Comparison of ENCODE assay signal across 25 cellular contexts in genomic region chr1:157181258-157181657, GRCh38. TPM values are rescaled to one million over a fixed set of nuclear protein-coding genes. Genes with fewer than 3 reads are reported as not detected.
DNase-seq lines count a peak whose midpoint lies in the region; ATAC-seq, FAIRE-seq and TF ChIP-seq lines count a peak whose summit lies in the region.
"Had no signal": no experiment of that assay in that cellular context is flagged by ENCODE, and none has a peak within 500 bp of the region (broad histone marks: within the 10 kb centered on the region; RNA-seq: fewer than 3 reads in every experiment).

No MANE protein-coding gene starts in this region.

- 0 out of 7 replicates have a peak, but pooled peaks cover 0 to 3% (median 0%) of the 10 kb centered on the region in 4 experiments for H3K27me3 ChIP-seq in H1 (replicated peaks in 1 of 4; ENCODE audit: control insufficient read depth in 3 of 4, extremely low read depth in 1 of 4, insufficient read depth in 3 of 4, low read length in 3 of 4)
- H3K27me3 ChIP-seq: Peyer's patch, SJSA1 had no signal

- H3K4me3 ChIP-seq in H1 (ENCODE audit: extremely low read depth in 1 of 4, insufficient read depth in 2 of 4, low read depth in 3 of 4, low read length in 4 of 4), result no peak overlapping the region
- H3K4me3 ChIP-seq in lower leg skin (ENCODE audit: low read depth, poor library complexity, severe bottlenecking), result no peak overlapping the region
- H3K4me3 ChIP-seq: heart left ventricle, Peyer's patch, SJSA1, tibial artery had no signal

- no peak overlapping the region for H4K8ac ChIP-seq in H1 (ENCODE audit: extremely low read depth, insufficient read depth, low read length)

- H4K20me1 ChIP-seq in H1 (replicated peaks in 1 of 2; ENCODE audit: control insufficient read depth in 1 of 2, insufficient read depth in 2 of 2, low read length in 2 of 2), result peaks cover 0 to 2% of the 10 kb centered on the region in 2 experiments

- H3K9me3 ChIP-seq in H1 (ENCODE audit: insufficient read depth in 2 of 2, low read depth in 1 of 2, low read length in 1 of 2), result no peaks in the 10 kb centered on the region
- H3K9me3 ChIP-seq: heart left ventricle, Peyer's patch, SJSA1, tibial artery had no signal

- H3K4ac ChIP-seq in H1 (replicated peaks; ENCODE audit: insufficient read length, low read depth, low read length), result no peak overlapping the region

- CTCF ChIA-PET in H1 (lab: Charles Lee; ENCODE audit: partially characterized antibody), result interaction anchor here (0.6 to 6.8 kb wide), 6 partner anchors 8 to 304 kb away, joined by 3 to 36 read pairs (median 4); no protein-coding TSS in a partner anchor

- no peak overlapping the region for H3K56ac ChIP-seq in H1 (replicated peaks; ENCODE audit: insufficient read length, low read depth, low read length)

- no peak overlapping the region for H2BK20ac ChIP-seq in H1 (ENCODE audit: low read length)

- peak overlapping the region; percentile 35; the same call in 1 of the 2 replicates for H2AFZ ChIP-seq in H1 (ENCODE audit: low read length)

- no peaks in the 10 kb centered on the region for H3K36me3 ChIP-seq in H1 (ENCODE audit: control insufficient read depth in 2 of 4, insufficient read depth in 4 of 4, low read length in 3 of 4)
- H3K36me3 ChIP-seq: heart left ventricle, Peyer's patch, SJSA1, tibial artery had no signal

- TF ChIP-seq EP300 in H1 (IDR thresholded peaks at IDR 0.05; ENCODE audit: borderline replicate concordance in 1 of 2, low read depth in 2 of 2, low read length in 2 of 2), result no peak

- H4K91ac ChIP-seq in H1 (replicated peaks; ENCODE audit: insufficient read length, low read length), result no peak overlapping the region

- no peak overlapping the region; the same call in 1 of the 2 replicates for H2BK12ac ChIP-seq in H1 (ENCODE audit: low read depth, low read length)

- DNase-seq in GM20000 (ENCODE audit: low spot score) (peak; percentile 29), H1 (ENCODE audit: low read depth in 1 of 2, low spot score in 2 of 2) (no peak), lower leg skin (ENCODE audit: low spot score in 2 of 2) (no peak), glomerular visceral epithelial cell (ENCODE audit: extremely low spot score) (no peak)
- DNase-seq: activated CD4-positive, alpha-beta T cell treated with anti-CD3 and anti-CD28 coated beads for 36 hours; activated T-cell treated with anti-CD3 and anti-CD28 coated beads, Interleukin-2, amount 50 U/mL, for 48 hours; aorta; GF-D8; H7; heart left ventricle; KG1; left cardiac atrium; mesenchymal stem cell; NCI-H1092; NCI-H2029; retina; T-helper 1 cell had no signal

- H3K79me2 ChIP-seq in H1 (ENCODE audit: control insufficient read depth in 1 of 2, insufficient read depth in 2 of 2, low read length in 2 of 2), result no peaks in the 10 kb centered on the region

- no peak for TF ChIP-seq CTCF in GM20000 (IDR thresholded peaks at IDR 0.05; ENCODE audit: extremely low read depth, missing control alignments)
- no peak for TF ChIP-seq CTCF in H1 (IDR thresholded peaks at IDR 0.05; ENCODE audit: control extremely low read depth in 1 of 3, insufficient read depth in 1 of 3, low read depth in 1 of 3, low read length in 3 of 3)
- no peak for TF ChIP-seq CTCF in lower leg skin (IDR thresholded peaks at IDR 0.05)

- no peak for TF ChIP-seq RAD21 in H1 (IDR thresholded peaks at IDR 0.05 in 1 of 2, conservative IDR thresholded peaks at IDR 0.05 in 1 of 2; ENCODE audit: low read depth in 2 of 2, low read length in 2 of 2)

- H3K23ac ChIP-seq in H1 (ENCODE audit: insufficient read length), result no peak overlapping the region

- no peak overlapping the region for H2BK120ac ChIP-seq in H1 (replicated peaks; ENCODE audit: low read depth, low read length)

- no peak overlapping the region for H2BK5ac ChIP-seq in H1 (ENCODE audit: low read depth, low read length)

- 81% methylated on average over 4 of the region's 5 CpGs; no CpG with 5 or more reads in 1 of the 2 experiments for WGBS in H1 (ENCODE audit: extremely low coverage in 1 of 2, insufficient coverage in 1 of 2, insufficient read length in 1 of 2, insufficient replicate concordance in 2 of 2, low coverage in 1 of 2, low lambda C conversion rate in 2 of 2, missing lambda C conversion rate in 1 of 2), 2 experiments
- WGBS in lower leg skin, 2 donors, result 60 to 64% methylated on average over 5 of the region's 5 CpGs

- no peak overlapping the region for H3K27ac ChIP-seq in H1 (ENCODE audit: low read depth, low read length)
- H3K27ac ChIP-seq: heart left ventricle, Peyer's patch, SJSA1, tibial artery had no signal

- ATAC-seq in GM18511 (IDR thresholded peaks at IDR 0.05; ENCODE audit: unreplicated experiment) (peak; percentile 39), HG03354 (IDR thresholded peaks at IDR 0.05; ENCODE audit: poor library complexity, severe bottlenecking, unreplicated experiment) (peak; percentile 50), HG03460 (IDR thresholded peaks at IDR 0.05; ENCODE audit: unreplicated experiment) (no peak)
- ATAC-seq: activated CD4-positive, alpha-beta T cell treated with anti-CD3 and anti-CD28 coated beads for 36 hours; heart left ventricle; left cardiac atrium had no signal

- no peak overlapping the region for H4K5ac ChIP-seq in H1 (ENCODE audit: insufficient read length, low read depth, low read length)

- H3K18ac ChIP-seq in H1 (ENCODE audit: extremely low read depth, low read length), result peak overlapping the region; percentile 65; the same call in 1 of the 2 replicates

- peaks cover 0 to 3% (median 2%) of the 10 kb centered on the region in 4 experiments; a peak in 2 of 7 replicates for H3K4me1 ChIP-seq in H1 (replicated peaks in 1 of 4; ENCODE audit: control insufficient read depth in 3 of 4, insufficient read depth in 4 of 4, low read length in 3 of 4)
- H3K4me1 ChIP-seq: heart left ventricle, Peyer's patch, SJSA1, tibial artery had no signal

- no peak overlapping the region for H3K4me2 ChIP-seq in H1 (ENCODE audit: insufficient read depth in 1 of 2, low read depth in 2 of 2, low read length in 2 of 2)

- H3K14ac ChIP-seq in H1 (ENCODE audit: insufficient read length), result no peak overlapping the region

- H3K9ac ChIP-seq in H1 (replicated peaks in 1 of 4; ENCODE audit: extremely low read depth in 1 of 4, low read depth in 3 of 4, low read length in 3 of 4), result no peak overlapping the region

- intact Hi-C loops in lower leg skin (cut with DNase I; ENCODE audit: low total_unique reads), result no loop called here

- TF ChIP-seq POLR2A in H1 (IDR thresholded peaks at IDR 0.05; ENCODE audit: control extremely low read depth in 1 of 2, low read depth in 2 of 2, low read length in 2 of 2) (no peak), lower leg skin (IDR thresholded peaks at IDR 0.05) (no peak)

- no peak for FAIRE-seq in H1 (lab: Jason Lieb, UNC)
- FAIRE-seq: endothelial cell of umbilical vein, HTR-8/SVneo had no signal

- H2AK5ac ChIP-seq in H1 (ENCODE audit: low read depth, low read length), result no peak overlapping the region

- POLR2A ChIA-PET in H1 (lab: Charles Lee; ENCODE audit: partially characterized antibody), result interaction anchor here (0.6 to 0.7 kb wide), 3 partner anchors 23 to 167 kb away, joined by 3 read pairs; no protein-coding TSS in a partner anchor

- H3K23me2 ChIP-seq in H1 (ENCODE audit: low read depth, low read length), result no peaks in the 10 kb centered on the region

- H3K79me1 ChIP-seq in H1 (ENCODE audit: low read depth, low read length), result no peaks in the 10 kb centered on the region

- H2BK15ac ChIP-seq in H1 (ENCODE audit: low read length), result no peak overlapping the region

TF ChIP-seq in H1, 55 proteins besides CTCF, POLR2A, EP300 and RAD21 (continues in another document):
- TF ChIP-seq JUN (IDR thresholded peaks at IDR 0.05; ENCODE audit: low read depth, low read length), result no peak
- no peak for TF ChIP-seq USF2 (IDR thresholded peaks at IDR 0.05; ENCODE audit: low read length)
- no peak for TF ChIP-seq MAFK (IDR thresholded peaks at IDR 0.05; ENCODE audit: low read depth, low read length)
- TF ChIP-seq CTBP2 (IDR thresholded peaks at IDR 0.05; ENCODE audit: borderline replicate concordance, insufficient read depth, insufficient read length, low read length), result no peak
- TF ChIP-seq NANOG (IDR thresholded peaks at IDR 0.05; ENCODE audit: insufficient read depth, low read depth, low read length, poor library complexity, severe bottlenecking), result no peak
- no peak for TF ChIP-seq E2F6 (IDR thresholded peaks at IDR 0.05)
- no peak for TF ChIP-seq TAF1 (IDR thresholded peaks at IDR 0.05; ENCODE audit: low read depth, low read length)
- no peak for TF ChIP-seq CBX8 (IDR thresholded peaks at IDR 0.05; ENCODE audit: borderline replicate concordance, low read depth, low read length)
- TF ChIP-seq BCL11A (IDR thresholded peaks at IDR 0.05; ENCODE audit: low read depth in 2 of 2, low read length in 2 of 2), result no peak
- no peak for TF ChIP-seq POLR2AphosphoS5 (IDR thresholded peaks at IDR 0.05; ENCODE audit: low read depth, low read length)
- no peak for TF ChIP-seq GTF2F1 (IDR thresholded peaks at IDR 0.05; ENCODE audit: borderline replicate concordance, low read depth, low read length)
- TF ChIP-seq POU5F1 (IDR thresholded peaks at IDR 0.05; ENCODE audit: low read depth, low read length), result no peak
- no peak for TF ChIP-seq SIRT6 (IDR thresholded peaks at IDR 0.05; ENCODE audit: low read length)

RNA-seq across cellular contexts. Expression of gene ETV3, which starts 43.1 kb away (rescaled TPM):
- 23.8 and 26.6 TPM in 2 replicates for total RNA-seq in H1 (2021; fragmentation: NEBNext Ultra II Directional; extraction: Animal tissue kit (Norgen Biotek cat#: 25700))
- polyA plus RNA-seq in H1 (2011; rRNA removed), result 6.0 and 7.0 TPM in 2 replicates
- 7.6 TPM for polyA plus RNA-seq in H1 (2011; cell fraction: cytosol; rRNA removed)
- polyA plus RNA-seq in H1 (2011; cell fraction: nucleus; rRNA removed), result 6.8 TPM
- polyA plus RNA-seq in H1 (2012, experiment 1 of 2), result 8.9 to 12.0 TPM (median 9.7 TPM) in 4 replicates
- polyA plus RNA-seq in H1 (2012, experiment 2 of 2), result 1.0 TPM
- 6.9 TPM for polyA plus RNA-seq in H1 (2013, experiment 1 of 2)
- polyA plus RNA-seq in H1 (2013, experiment 2 of 2), result 6.3 TPM
- polyA minus RNA-seq in H1 (2011; rRNA and poly(A)+ RNA removed), result 24.8 and 27.2 TPM in 2 replicates
- 14.2 TPM for polyA minus RNA-seq in H1 (2011; cell fraction: cytosol; rRNA and poly(A)+ RNA removed)
- polyA minus RNA-seq in H1 (2011; cell fraction: nucleus; rRNA and poly(A)+ RNA removed), result 19.3 TPM
- total RNA-seq in lower leg skin, result 100 to 1,000 TPM in 1 of 4 donors, 10 to 100 TPM in 3; 81.2 to 117 (median 91.0) TPM
